ENCODE assay signal across 1 cellular context in genomic region chr9:125143377-125144090, GRCh38.
TF ChIP-seq lines count a peak whose summit lies in the region.

SCAI (minus strand) TSS chr9:125143528; CDS start chr9:125143437, 91 bp downstream.

TF ChIP-seq in HEK293, 187 proteins besides CTCF, POLR2A, EP300 and RAD21 (continued from another document and continues in another):
- TF ChIP-seq HIC1 (tag by site-specific recombination; IDR thresholded peaks at IDR 0.05) (peak; percentile 99), SP3 (tag by site-specific recombination; IDR thresholded peaks at IDR 0.05) (peak; percentile 80), KLF8 (tag by site-specific recombination; IDR thresholded peaks at IDR 0.05) (peak; percentile 83), ZNF488 (tag by site-specific recombination; IDR thresholded peaks at IDR 0.05) (no peak), ZNF544 (tag by site-specific recombination; IDR thresholded peaks at IDR 0.05) (no peak), BCL11A (tag by site-specific recombination; IDR thresholded peaks at IDR 0.05; ENCODE audit: low read depth) (no peak), ZNF354C (tag by site-specific recombination; IDR thresholded peaks at IDR 0.05; ENCODE audit: borderline replicate concordance, low read depth) (no peak), RBAK (tag by site-specific recombination; IDR thresholded peaks at IDR 0.05) (no peak), HOXA7 (CRISPR knock-in tag; IDR thresholded peaks at IDR 0.05; ENCODE audit: borderline replicate concordance) (no peak), ZBTB48 (tag by site-specific recombination; IDR thresholded peaks at IDR 0.05) (peak; percentile 82), ZNF341 (tag by site-specific recombination; IDR thresholded peaks at IDR 0.05; ENCODE audit: low read depth) (peak; percentile 26; the same call in 1 of the 2 replicates), ZNF211 (tag by site-specific recombination; IDR thresholded peaks at IDR 0.05; ENCODE audit: low read depth) (no peak), WT1 (tag by site-specific recombination; IDR thresholded peaks at IDR 0.05) (no peak), KLF9 (tag by site-specific recombination; IDR thresholded peaks at IDR 0.05; ENCODE audit: low read depth) (no peak; the same call in 1 of the 2 replicates), ZNF114 (tag by site-specific recombination; IDR thresholded peaks at IDR 0.05) (no peak), ZFP37 (tag by site-specific recombination; IDR thresholded peaks at IDR 0.05) (no peak), ZNF561 (tag by site-specific recombination; IDR thresholded peaks at IDR 0.05; ENCODE audit: borderline replicate concordance) (no peak), KLF16 (tag by site-specific recombination; IDR thresholded peaks at IDR 0.05) (no peak), ZNF473 (tag by site-specific recombination; IDR thresholded peaks at IDR 0.05) (no peak), BCL11B (tag by site-specific recombination; IDR thresholded peaks at IDR 0.05; ENCODE audit: low read depth) (no peak), ZNF121 (tag by site-specific recombination; IDR thresholded peaks at IDR 0.05) (no peak), ZNF677 (tag by site-specific recombination; IDR thresholded peaks at IDR 0.05) (no peak), GLIS2 (tag by site-specific recombination; IDR thresholded peaks at IDR 0.05) (no peak), ZNF548 (tag by site-specific recombination; IDR thresholded peaks at IDR 0.05) (no peak), ZXDB (tag by site-specific recombination; IDR thresholded peaks at IDR 0.05) (0 out of 2 replicates have a peak, but pooled peaks have one; percentile 41), ZSCAN18 (tag by site-specific recombination; IDR thresholded peaks at IDR 0.05) (no peak), ZEB2 (tag by site-specific recombination; IDR thresholded peaks at IDR 0.05) (peak; percentile 96), ZNF248 (tag by site-specific recombination; IDR thresholded peaks at IDR 0.05) (no peak), ZFP41 (tag by site-specific recombination; IDR thresholded peaks at IDR 0.05; ENCODE audit: borderline replicate concordance) (no peak), GLIS1 (tag by site-specific recombination; IDR thresholded peaks at IDR 0.05) (no peak), SP2 (tag by site-specific recombination; IDR thresholded peaks at IDR 0.05) (peak; percentile 95), ZBTB11 (tag by site-specific recombination; conservative IDR thresholded peaks at IDR 0.05; ENCODE audit: low read depth) (0 out of 2 replicates have a peak, but pooled peaks have one; percentile 9), GFI1B (tag by site-specific recombination; IDR thresholded peaks at IDR 0.05) (no peak), ZFP69B (tag by site-specific recombination; IDR thresholded peaks at IDR 0.05) (0 out of 2 replicates have a peak, but pooled peaks have one; percentile 34), ZNF138 (tag by site-specific recombination; IDR thresholded peaks at IDR 0.05; ENCODE audit: borderline replicate concordance) (no peak), AEBP2 (tag by site-specific recombination; IDR thresholded peaks at IDR 0.05; ENCODE audit: borderline replicate concordance) (no peak), ZNF214 (tag by site-specific recombination; IDR thresholded peaks at IDR 0.05; ENCODE audit: borderline replicate concordance) (no peak), ZNF558 (tag by site-specific recombination; IDR thresholded peaks at IDR 0.05) (no peak), ZNF416 (tag by site-specific recombination; IDR thresholded peaks at IDR 0.05) (no peak), ZNF626 (tag by site-specific recombination; IDR thresholded peaks at IDR 0.05) (no peak), ZNF837 (tag by site-specific recombination; IDR thresholded peaks at IDR 0.05) (no peak), ZNF776 (tag by site-specific recombination; IDR thresholded peaks at IDR 0.05; ENCODE audit: borderline replicate concordance) (no peak), ZNF501 (tag by site-specific recombination; IDR thresholded peaks at IDR 0.05) (0 out of 2 replicates have a peak, but pooled peaks have one; percentile 43), ZNF830 (tag by site-specific recombination; IDR thresholded peaks at IDR 0.05; ENCODE audit: low read depth) (no peak), SP7 (tag by site-specific recombination; IDR thresholded peaks at IDR 0.05) (peak; percentile 35; the same call in 1 of the 2 replicates), SCRT2 (tag by site-specific recombination; IDR thresholded peaks at IDR 0.05) (no peak), ZNF16 (tag by site-specific recombination; IDR thresholded peaks at IDR 0.05; ENCODE audit: low read depth) (no peak)
- TF ChIP-seq, protein P1, sequence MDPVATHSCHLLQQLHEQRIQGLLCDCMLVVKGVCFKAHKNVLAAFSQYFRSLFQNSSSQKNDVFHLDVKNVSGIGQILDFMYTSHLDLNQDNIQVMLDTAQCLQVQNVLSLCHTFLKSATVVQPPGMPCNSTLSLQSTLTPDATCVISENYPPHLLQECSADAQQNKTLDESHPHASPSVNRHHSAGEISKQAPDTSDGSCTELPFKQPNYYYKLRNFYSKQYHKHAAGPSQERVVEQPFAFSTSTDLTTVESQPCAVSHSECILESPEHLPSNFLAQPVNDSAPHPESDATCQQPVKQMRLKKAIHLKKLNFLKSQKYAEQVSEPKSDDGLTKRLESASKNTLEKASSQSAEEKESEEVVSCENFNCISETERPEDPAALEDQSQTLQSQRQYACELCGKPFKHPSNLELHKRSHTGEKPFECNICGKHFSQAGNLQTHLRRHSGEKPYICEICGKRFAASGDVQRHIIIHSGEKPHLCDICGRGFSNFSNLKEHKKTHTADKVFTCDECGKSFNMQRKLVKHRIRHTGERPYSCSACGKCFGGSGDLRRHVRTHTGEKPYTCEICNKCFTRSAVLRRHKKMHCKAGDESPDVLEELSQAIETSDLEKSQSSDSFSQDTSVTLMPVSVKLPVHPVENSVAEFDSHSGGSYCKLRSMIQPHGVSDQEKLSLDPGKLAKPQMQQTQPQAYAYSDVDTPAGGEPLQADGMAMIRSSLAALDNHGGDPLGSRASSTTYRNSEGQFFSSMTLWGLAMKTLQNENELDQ (tag by site-specific recombination; IDR thresholded peaks at IDR 0.05; ENCODE audit: low read depth) = no peak
- TF ChIP-seq, protein P2, sequence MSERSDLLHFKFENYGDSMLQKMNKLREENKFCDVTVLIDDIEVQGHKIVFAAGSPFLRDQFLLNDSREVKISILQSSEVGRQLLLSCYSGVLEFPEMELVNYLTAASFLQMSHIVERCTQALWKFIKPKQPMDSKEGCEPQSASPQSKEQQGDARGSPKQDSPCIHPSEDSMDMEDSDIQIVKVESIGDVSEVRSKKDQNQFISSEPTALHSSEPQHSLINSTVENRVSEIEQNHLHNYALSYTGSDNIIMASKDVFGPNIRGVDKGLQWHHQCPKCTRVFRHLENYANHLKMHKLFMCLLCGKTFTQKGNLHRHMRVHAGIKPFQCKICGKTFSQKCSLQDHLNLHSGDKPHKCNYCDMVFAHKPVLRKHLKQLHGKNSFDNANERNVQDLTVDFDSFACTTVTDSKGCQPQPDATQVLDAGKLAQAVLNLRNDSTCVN (tag by site-specific recombination; optimal IDR thresholded peaks at IDR 0.05) = peak; percentile 58
- TF ChIP-seq, protein P3, sequence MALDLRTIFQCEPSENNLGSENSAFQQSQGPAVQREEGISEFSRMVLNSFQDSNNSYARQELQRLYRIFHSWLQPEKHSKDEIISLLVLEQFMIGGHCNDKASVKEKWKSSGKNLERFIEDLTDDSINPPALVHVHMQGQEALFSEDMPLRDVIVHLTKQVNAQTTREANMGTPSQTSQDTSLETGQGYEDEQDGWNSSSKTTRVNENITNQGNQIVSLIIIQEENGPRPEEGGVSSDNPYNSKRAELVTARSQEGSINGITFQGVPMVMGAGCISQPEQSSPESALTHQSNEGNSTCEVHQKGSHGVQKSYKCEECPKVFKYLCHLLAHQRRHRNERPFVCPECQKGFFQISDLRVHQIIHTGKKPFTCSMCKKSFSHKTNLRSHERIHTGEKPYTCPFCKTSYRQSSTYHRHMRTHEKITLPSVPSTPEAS (tag by site-specific recombination; IDR thresholded peaks at IDR 0.05) = no peak
- TF ChIP-seq, protein P4, sequence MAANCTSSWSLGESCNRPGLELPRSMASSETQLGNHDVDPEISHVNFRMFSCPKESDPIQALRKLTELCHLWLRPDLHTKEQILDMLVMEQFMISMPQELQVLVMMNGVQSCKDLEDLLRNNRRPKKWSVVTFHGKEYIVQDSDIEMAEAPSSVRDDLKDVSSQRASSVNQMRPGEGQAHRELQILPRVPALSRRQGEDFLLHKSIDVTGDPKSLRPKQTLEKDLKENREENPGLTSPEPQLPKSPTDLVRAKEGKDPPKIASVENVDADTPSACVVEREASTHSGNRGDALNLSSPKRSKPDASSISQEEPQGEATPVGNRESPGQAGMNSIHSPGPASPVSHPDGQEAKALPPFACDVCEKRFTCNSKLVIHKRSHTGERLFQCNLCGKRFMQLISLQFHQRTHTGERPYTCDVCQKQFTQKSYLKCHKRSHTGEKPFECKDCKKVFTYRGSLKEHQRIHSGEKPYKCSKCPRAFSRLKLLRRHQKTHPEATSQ (tag by site-specific recombination; IDR thresholded peaks at IDR 0.05) = no peak
